9 cellular contexts compared by ENCODE assay signal in genomic region chr2:169478339-169478738, GRCh38. TPM values are rescaled to one million over a fixed set of nuclear protein-coding genes. Genes with fewer than 3 reads are reported as not detected.
A peak's percentile ranks its signal among the peaks of the same experiment; 100 is the strongest.
DNase-seq lines count a peak whose midpoint lies in the region; ATAC-seq and TF ChIP-seq lines count a peak whose summit lies in the region.
"Had no signal": no experiment of that assay in that cellular context is flagged by ENCODE, and none has a peak within 500 bp of the region (broad histone marks: within the 10 kb centered on the region; RNA-seq: fewer than 3 reads in every experiment).

No MANE protein-coding gene starts in this region.

- peaks cover 2% of the 10 kb centered on the region for H3K36me3 Mint-ChIP-seq in CD4-positive, CD25-positive, alpha-beta regulatory T cell
- peaks cover 1% of the 10 kb centered on the region for H3K36me3 Mint-ChIP-seq in nephron progenitor cell (ENCODE audit: low read depth)

- peaks cover 9% of the 10 kb centered on the region for H3K4me1 ChIP-seq in CD4-positive, CD25-positive, alpha-beta regulatory T cell (ENCODE audit: control insufficient read depth, insufficient read depth, low read length, poor library complexity, severe bottlenecking)
- peaks cover 4% of the 10 kb centered on the region for H3K4me1 ChIP-seq in OCI-LY7 (ENCODE audit: insufficient read depth, low read length, poor library complexity, severe bottlenecking)
- peaks cover 5 to 25% (median 15%) of the 10 kb centered on the region in 4 donors for H3K4me1 ChIP-seq in stomach

- ATAC-seq in CD4-positive, CD25-positive, alpha-beta regulatory T cell (ENCODE audit: low read depth in 2 of 2) = no peak
- ATAC-seq in HG03045 (IDR thresholded peaks at IDR 0.05; ENCODE audit: unreplicated experiment) = no peak

- TF ChIP-seq EP300 in stomach (IDR thresholded peaks at IDR 0.05) = no peak

- no peaks in the 10 kb centered on the region for H3K9me2 ChIP-seq in OCI-LY7 (ENCODE audit: insufficient read depth, low read length)

- H3K27me3 ChIP-seq in CD4-positive, CD25-positive, alpha-beta regulatory T cell (ENCODE audit: control insufficient read depth, insufficient read depth, low read length) = no peaks in the 10 kb centered on the region
- H3K27me3 ChIP-seq in stomach = no peaks in the 10 kb centered on the region

- no peak for TF ChIP-seq POLR2A in stomach (IDR thresholded peaks at IDR 0.05)

- no peak for TF ChIP-seq CTCF in OCI-LY7 (conservative IDR thresholded peaks at IDR 0.05; ENCODE audit: low read length)
- TF ChIP-seq CTCF in nephron progenitor cell (IDR thresholded peaks at IDR 0.05) = no peak
- no peak for TF ChIP-seq CTCF in stomach (IDR thresholded peaks at IDR 0.05)

- H3K4me3 Mint-ChIP-seq in CD4-positive, CD25-positive, alpha-beta regulatory T cell = peak overlapping the region; percentile 85 to 93 (median 90)
- H3K4me3 Mint-ChIP-seq in nephron progenitor cell = peak overlapping the region; percentile 92

- H3K4me2 ChIP-seq in OCI-LY7 (ENCODE audit: low read length) = no peak overlapping the region

- H3K27me3 Mint-ChIP-seq in CD4-positive, CD25-positive, alpha-beta regulatory T cell = peaks cover 4% of the 10 kb centered on the region
- H3K27me3 Mint-ChIP-seq in nephron progenitor cell (ENCODE audit: low read depth, poor library complexity) = peaks cover 21% of the 10 kb centered on the region

- no peak overlapping the region for H3K27ac Mint-ChIP-seq in CD4-positive, CD25-positive, alpha-beta regulatory T cell
- no peak overlapping the region for H3K27ac Mint-ChIP-seq in nephron progenitor cell

- H4K20me1 ChIP-seq in OCI-LY7 (ENCODE audit: insufficient read depth, low read length) = no peaks in the 10 kb centered on the region

- H3K4me3 ChIP-seq in CD4-positive, CD25-positive, alpha-beta regulatory T cell (ENCODE audit: low read depth, low read length) = peak overlapping the region; percentile 32
- H3K4me3 ChIP-seq in OCI-LY7 (ENCODE audit: low read depth, low read length, poor library complexity, severe bottlenecking) (no peak overlapping the region), stomach (peak overlapping the region in 1 of 4 donors; percentile 74)

- BruUV-seq in OCI-LY7 (replicated peaks; lab: Mats Ljungman, UMichigan) = no TSS peak

- H3K9me3 ChIP-seq in CD4-positive, CD25-positive, alpha-beta regulatory T cell (ENCODE audit: control insufficient read depth in 2 of 2, low read length in 2 of 2) = no peaks in the 10 kb centered on the region
- H3K9me3 ChIP-seq in OCI-LY7 (ENCODE audit: low read length) (no peaks in the 10 kb centered on the region), stomach (no peaks in the 10 kb centered on the region)

- no peaks in the 10 kb centered on the region for H3K79me2 ChIP-seq in OCI-LY7 (ENCODE audit: insufficient read depth, low read depth, low read length)

- H3K4me1 Mint-ChIP-seq in CD4-positive, CD25-positive, alpha-beta regulatory T cell = peaks cover 8 to 25% (median 17%) of the 10 kb centered on the region in 4 donors
- H3K4me1 Mint-ChIP-seq in nephron progenitor cell = peaks cover 8% of the 10 kb centered on the region

- intact Hi-C loops in OCI-LY7 (cut with micrococcal nuclease; ENCODE audit: unreplicated experiment) (no loop called here), stomach (cut with DNase I; ENCODE audit: low total_unique reads) (no loop called here)

- POLR2A ChIA-PET in OCI-LY7 (lab: Charles Lee) = interaction anchor here (0.6 to 0.9 kb wide), 2 partner anchors 36 to 367 kb away, joined by 4 read pairs; no protein-coding TSS in a partner anchor

- CTCF ChIA-PET in OCI-LY7 (lab: Charles Lee; ENCODE audit: unreplicated experiment) = no interaction called here

- no peak for DNase-seq in CD4-positive, CD25-positive, alpha-beta regulatory T cell
- no peak for DNase-seq in OCI-LY7 (ENCODE audit: low spot score)
- peak; percentile 54 for DNase-seq in epidermal melanocyte (ENCODE audit: insufficient read length, low spot score)
- DNase-seq in nephron progenitor cell = no peak
- no peak for DNase-seq in NK-92 (lab: John Stamatoyannopoulos, UW; ENCODE audit: unreplicated experiment)
- no peak for DNase-seq in stomach
- DNase-seq in islet precursor cell = no peak
- DNase-seq: GDM1 had no signal

- H2AFZ ChIP-seq in OCI-LY7 (ENCODE audit: low read length) = peak overlapping the region; percentile 81; the same call in 1 of the 2 replicates

- H3K9me3 Mint-ChIP-seq in CD4-positive, CD25-positive, alpha-beta regulatory T cell = peaks cover 0 to 2% (median 0%) of the 10 kb centered on the region in 7 donors
- no peaks in the 10 kb centered on the region for H3K9me3 Mint-ChIP-seq in nephron progenitor cell

- no peaks in the 10 kb centered on the region for H3K36me3 ChIP-seq in CD4-positive, CD25-positive, alpha-beta regulatory T cell (ENCODE audit: control insufficient read depth, insufficient read depth, low read length)
- H3K36me3 ChIP-seq in OCI-LY7 (ENCODE audit: insufficient read depth, low read length) (no peaks in the 10 kb centered on the region), stomach (peaks cover 0 to 15% (median 12%) of the 10 kb centered on the region in 4 donors)

- H3K27ac ChIP-seq in CD4-positive, CD25-positive, alpha-beta regulatory T cell (ENCODE audit: insufficient read depth, low read length, poor library complexity, severe bottlenecking) = no peak overlapping the region
- H3K27ac ChIP-seq in OCI-LY7 (ENCODE audit: low read depth, low read length, poor library complexity, severe bottlenecking) = no peak overlapping the region
- H3K27ac ChIP-seq in stomach = peak overlapping the region in 2 of 5 donors; percentile 65 to 78

- 46 to 68% (median 55%) methylated on average over 3 of the region's 3 CpGs for WGBS in stomach, 5 donors

RNA-seq across cellular contexts. Expression of gene BBS5, which starts 1.0 kb away (rescaled TPM):
- total RNA-seq in CD4-positive, CD25-positive, alpha-beta regulatory T cell = 1.4 TPM
- polyA plus RNA-seq in CD4-positive, CD25-positive, alpha-beta regulatory T cell = under 1 TPM in 3 of 4 donors, not detected in 1; 0.32 to 0.95 (median 0.89) TPM
- total RNA-seq in OCI-LY7 (2014; rRNA removed; shearing (Covaris generic)) = 0.13 and 1.0 TPM in 2 replicates
- total RNA-seq in OCI-LY7 (2022) (0.11 and 0.20 TPM in 2 replicates), stomach (10 to 100 TPM in 2 of 5 donors, 1 to 10 TPM in 2, under 1 TPM in 1; 0.58 to 14.0 (median 5.8) TPM)
- polyA plus RNA-seq in stomach = 1 to 10 TPM; 2.1 to 4.5 (median 2.7) TPM

RNA-seq across cellular contexts. Expression of gene KLHL41, which starts 31.2 kb away (rescaled TPM):
- not detected for total RNA-seq in CD4-positive, CD25-positive, alpha-beta regulatory T cell
- polyA plus RNA-seq in CD4-positive, CD25-positive, alpha-beta regulatory T cell = under 1 TPM in 1 of 4 donors, not detected in 3; 0.08 TPM
- not detected in 2 replicates for total RNA-seq in OCI-LY7 (2014; rRNA removed; shearing (Covaris generic))
- total RNA-seq in OCI-LY7 (2022) (not detected in 2 replicates), stomach (1 to 10 TPM in 1 of 5 donors, not detected in 4; 1.7 TPM)
- polyA plus RNA-seq in stomach = 1 to 10 TPM in 2 of 3 donors, under 1 TPM in 1; 0.37 to 3.7 (median 1.3) TPM
